17 cellular contexts compared by ENCODE assay signal in the genomic region with DNA sequence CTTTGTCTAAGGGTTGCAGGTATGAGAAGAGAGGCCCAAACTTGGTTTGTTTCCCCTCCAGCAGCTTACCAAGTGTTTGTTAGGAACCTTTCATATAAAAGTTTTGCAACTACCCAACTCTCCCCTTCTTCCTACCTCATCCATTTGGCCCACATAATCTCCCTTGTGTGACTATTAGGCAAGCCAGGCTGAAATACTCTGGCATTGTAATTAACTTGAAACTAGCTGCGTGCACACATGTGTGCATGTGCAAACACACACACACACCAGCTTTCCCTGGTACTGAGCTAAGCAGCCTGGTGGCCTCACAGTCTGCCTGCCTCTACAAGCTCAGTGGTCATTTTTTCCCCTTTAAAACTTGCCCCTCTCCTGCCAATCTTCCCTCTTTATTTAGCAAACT.
"Had no signal": no experiment of that assay in that cellular context is flagged by ENCODE, and none has a peak within 500 bp of the region (broad histone marks: within the 10 kb centered on the region; RNA-seq: fewer than 3 reads in every experiment).

No MANE protein-coding gene starts in this region.

- H3K36me3 ChIP-seq: vagina had no signal

- DNase-seq: activated CD4-positive, alpha-beta T cell treated with anti-CD3 and anti-CD28 coated beads for 36 hours; activated CD4-positive, alpha-beta T cell treated with anti-CD3 and anti-CD28 coated beads, Interleukin-2, amount 50 U/mL, for 48 hours; activated gamma-delta T cell treated with Interleukin-2 at 50 U/mL for 16 hours; activated T-cell treated with anti-CD3 and anti-CD28 coated beads for 4 hours; amniotic stem cell; caudate nucleus; endodermal cell; left cardiac atrium; midbrain; nucleus accumbens; stimulated activated naive CD8-positive, alpha-beta T cell treated with anti-CD3 and anti-CD28 coated beads, Interleukin-15, Interleukin-2, amounts not matched to agents 100 U/mL and 50 U/mL, for 24 hours; T-cell; trophoblast cell had no signal

- ATAC-seq: activated CD4-positive, alpha-beta T cell treated with anti-CD3 and anti-CD28 coated beads for 36 hours; stimulated activated naive CD8-positive, alpha-beta T cell treated with anti-CD3 and anti-CD28 coated beads, Interleukin-15, Interleukin-2, amounts not matched to agents 100 U/mL and 50 U/mL, for 24 hours; T-cell; WTC11 had no signal

- H3K4me3 ChIP-seq: lung, skin epidermis, vagina had no signal

- H3K27me3 ChIP-seq: vagina had no signal

- H3K9me3 ChIP-seq: vagina had no signal
